8 cellular contexts compared by ENCODE assay signal in the genomic region with DNA sequence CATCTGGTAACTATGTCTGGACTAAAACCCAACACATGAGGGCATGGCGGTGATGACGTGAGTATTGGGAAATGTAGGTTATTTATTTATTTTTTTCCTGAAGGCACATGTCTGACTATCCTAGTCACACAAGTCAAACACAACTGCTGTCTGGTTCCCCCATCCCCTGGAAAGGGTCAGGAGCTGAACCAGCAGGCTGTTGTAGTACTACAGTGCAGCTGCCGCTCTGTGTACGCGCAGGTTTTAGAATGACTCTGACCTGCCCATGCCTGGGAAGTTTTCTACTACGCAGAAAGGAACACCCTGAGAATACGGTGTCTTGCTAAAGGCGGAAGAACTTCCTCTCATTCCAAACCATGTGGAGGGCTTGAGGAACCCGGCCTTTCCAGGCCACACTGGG. TPM values are rescaled to one million over a fixed set of nuclear protein-coding genes. Genes with fewer than 3 reads are reported as not detected.
DNase-seq lines count a peak whose midpoint lies in the region; ATAC-seq and TF ChIP-seq lines count a peak whose summit lies in the region.

No MANE protein-coding gene starts in this region.

- H3K36me3 ChIP-seq in osteoblast (ENCODE audit: insufficient read depth, low read length) = no peaks in the 10 kb centered on the region

- ATAC-seq in GM19035 (IDR thresholded peaks at IDR 0.05; ENCODE audit: unreplicated experiment) (peak; percentile 29), HG03175 (IDR thresholded peaks at IDR 0.05; ENCODE audit: unreplicated experiment) (peak; percentile 31)

- peaks cover 31% of the 10 kb centered on the region for H3K4me1 ChIP-seq in osteoblast (ENCODE audit: insufficient read depth, low read length)

- H2AFZ ChIP-seq in osteoblast (ENCODE audit: low read length) = no peak overlapping the region

- peak overlapping the region; percentile 97 for H3K27ac ChIP-seq in osteoblast (ENCODE audit: low read depth, low read length)

- peak overlapping the region; percentile 81 to 89 (median 86) for H3K27ac Mint-ChIP-seq in CD14-positive monocyte

- no peaks in the 10 kb centered on the region for H3K27me3 ChIP-seq in osteoblast (ENCODE audit: insufficient read depth, low read length)

- H3K36me3 Mint-ChIP-seq in CD14-positive monocyte = peaks cover 4% of the 10 kb centered on the region in 2 donors

- H3K9me3 ChIP-seq in osteoblast (ENCODE audit: low read depth, low read length) = no peaks in the 10 kb centered on the region

- H3K27me3 Mint-ChIP-seq in CD14-positive monocyte (ENCODE audit: low read depth in 3 of 3) = peaks cover 10 to 17% (median 15%) of the 10 kb centered on the region in 3 donors

- peaks cover 60% of the 10 kb centered on the region for H3K79me2 ChIP-seq in osteoblast (ENCODE audit: insufficient read depth, low read length)

- H3K4me3 Mint-ChIP-seq in CD14-positive monocyte = peak overlapping the region; percentile 87 to 89

- peaks cover 30% of the 10 kb centered on the region for H3K4me1 Mint-ChIP-seq in CD14-positive monocyte

- no peaks in the 10 kb centered on the region for H3K9me3 Mint-ChIP-seq in CD14-positive monocyte

- peaks cover 28% of the 10 kb centered on the region for H4K20me1 ChIP-seq in osteoblast (ENCODE audit: insufficient read depth, low read length)

- H3K4me3 ChIP-seq in osteoblast (ENCODE audit: insufficient read depth, low read length) = peak overlapping the region; percentile 81

- DNase-seq in CD14-positive monocyte (ENCODE audit: low spot score) = no peak
- DNase-seq in NCI-H82 (lab: John Stamatoyannopoulos, UW) = peak; percentile 77
- peak; percentile 64 to 73 for DNase-seq in activated T-cell treated with anti-CD3 and anti-CD28 coated beads, Interleukin-2, amount 50 U/mL, for 48 hours
- peak; percentile 42 for DNase-seq in fibroblast of the conjunctiva (ENCODE audit: low read depth)
- peak; percentile 95 for DNase-seq in osteoblast (ENCODE audit: insufficient read length, low spot score, missing footprints)
- DNase-seq in hippocampal formation (lab: John Stamatoyannopoulos, UW) = no peak

- H3K4me2 ChIP-seq in osteoblast (ENCODE audit: insufficient read depth, low read length) = peak overlapping the region; percentile 89

- intact Hi-C loops in CD14-positive monocyte (cut with micrococcal nuclease) = loop anchor here (10.0 kb wide), 2 partner anchors 260 to 510 kb away; partner anchors contain the start of gene UBL3 (in 1 of the 2)

- TF ChIP-seq CTCF in CD14-positive monocyte (IDR thresholded peaks at IDR 0.05) (no peak), osteoblast (IDR thresholded peaks at IDR 0.05; ENCODE audit: extremely low read depth, low read depth, low read length) (no peak)

RNA-seq across cellular contexts. Expression of gene SLC7A1, which starts 1.2 kb away (rescaled TPM):
- under 1 TPM; 0.89 to 0.92 TPM for polyA plus RNA-seq in CD14-positive monocyte
- total RNA-seq in osteoblast = 24.2 and 25.7 TPM in 2 replicates

Comparison
In these comparisons a context has a peak if more than half of its experiments do, and no peak if none do; other contexts are left out.
1. DNase-seq: peak in NCI-H82 (single experiment), activated T-cell treated with anti-CD3 and anti-CD28 coated beads, Interleukin-2, amount 50 U/mL, for 48 hours (2 of 2), fibroblast of the conjunctiva (single experiment) and osteoblast (single experiment); none in CD14-positive monocyte (single experiment) and hippocampal formation (0 of 2).